In genomic region chr15:43912991-43913927, GRCh38 we compare ENCODE assay signal across 11 cellular contexts.
DNase-seq lines count a peak whose midpoint lies in the region; ATAC-seq and TF ChIP-seq lines count a peak whose summit lies in the region.
"Had no signal": no experiment of that assay in that cellular context is flagged by ENCODE, and none has a peak within 500 bp of the region (broad histone marks: within the 10 kb centered on the region; RNA-seq: fewer than 3 reads in every experiment).

No MANE protein-coding gene starts in this region.

- POLR2A ChIA-PET in CD4-positive, alpha-beta T cell (lab: Charles Lee): no interaction called here
- POLR2A ChIA-PET in CD8-positive, alpha-beta memory T cell (lab: Charles Lee): no interaction called here

- ATAC-seq in CD4-positive, alpha-beta T cell (ENCODE audit: poor library complexity): no peak
- ATAC-seq in GM18520 (IDR thresholded peaks at IDR 0.05; ENCODE audit: unreplicated experiment): no peak

- peak overlapping the region; percentile 35 for H3K27ac ChIP-seq in epithelial cell of prostate
- no peak overlapping the region for H3K27ac ChIP-seq in CD4-positive, alpha-beta T cell (ENCODE audit: low read depth, low read length)
- no peak overlapping the region for H3K27ac ChIP-seq in CD8-positive, alpha-beta memory T cell (ENCODE audit: low read depth, low read length)
- H3K27ac ChIP-seq: esophagus muscularis mucosa had no signal

- CTCF ChIA-PET in CD4-positive, alpha-beta T cell (lab: Charles Lee): no interaction called here
- CTCF ChIA-PET in CD8-positive, alpha-beta memory T cell (lab: Charles Lee): no interaction called here

- intact Hi-C loops in CD4-positive, alpha-beta T cell (cut with DNase I, micrococcal nuclease): no loop called here

- no peak overlapping the region for H3K4me3 ChIP-seq in CD8-positive, alpha-beta memory T cell (ENCODE audit: low read length)
- H3K4me3 ChIP-seq: esophagus muscularis mucosa had no signal

- H3K9me3 Mint-ChIP-seq in CD4-positive, alpha-beta T cell: no peaks in the 10 kb centered on the region
- H3K9me3 Mint-ChIP-seq in CD8-positive, alpha-beta memory T cell: no peaks in the 10 kb centered on the region
- H3K9me3 Mint-ChIP-seq: IgD-negative memory B cell had no signal

- H3K4me3 Mint-ChIP-seq in CD4-positive, alpha-beta T cell: no peak overlapping the region
- H3K4me3 Mint-ChIP-seq in CD8-positive, alpha-beta memory T cell: no peak overlapping the region
- H3K4me3 Mint-ChIP-seq: IgD-negative memory B cell had no signal

- no peak for TF ChIP-seq CTCF in CD4-positive, alpha-beta T cell (IDR thresholded peaks at IDR 0.05)

- no peaks in the 10 kb centered on the region for H3K27me3 Mint-ChIP-seq in CD4-positive, alpha-beta T cell
- H3K27me3 Mint-ChIP-seq in CD8-positive, alpha-beta memory T cell: peaks cover 2 to 4% of the 10 kb centered on the region in 2 donors
- H3K27me3 Mint-ChIP-seq: IgD-negative memory B cell had no signal

- H3K27ac Mint-ChIP-seq in CD4-positive, alpha-beta T cell: no peak overlapping the region
- H3K27ac Mint-ChIP-seq in CD8-positive, alpha-beta memory T cell: no peak overlapping the region
- H3K27ac Mint-ChIP-seq: IgD-negative memory B cell had no signal

- H3K9me3 ChIP-seq in CD4-positive, alpha-beta T cell (ENCODE audit: control insufficient read depth, low read length): no peaks in the 10 kb centered on the region
- H3K9me3 ChIP-seq in CD8-positive, alpha-beta memory T cell (ENCODE audit: low read length): no peaks in the 10 kb centered on the region
- H3K9me3 ChIP-seq: esophagus muscularis mucosa had no signal

- no peaks in the 10 kb centered on the region for H3K27me3 ChIP-seq in CD4-positive, alpha-beta T cell (ENCODE audit: control insufficient read depth, insufficient read depth, low read length)
- no peaks in the 10 kb centered on the region for H3K27me3 ChIP-seq in CD8-positive, alpha-beta memory T cell (ENCODE audit: insufficient read depth, low read length, poor library complexity, severe bottlenecking)
- H3K27me3 ChIP-seq: esophagus muscularis mucosa had no signal

- no peaks in the 10 kb centered on the region for H3K36me3 ChIP-seq in CD8-positive, alpha-beta memory T cell (ENCODE audit: insufficient read depth, low read length)
- H3K36me3 ChIP-seq: esophagus muscularis mucosa had no signal

- DNase-seq in Ammon's horn (ENCODE audit: low spot score) (peak; percentile 49), NCI-H226 (peak; percentile 91), epithelial cell of prostate (ENCODE audit: low read depth, low spot score) (peak; percentile 69), myocyte (ENCODE audit: low read depth) (peak; percentile 93), cerebellum (ENCODE audit: low spot score) (no peak)
- DNase-seq in CD4-positive, alpha-beta T cell: no peak
- no peak for DNase-seq in CD8-positive, alpha-beta memory T cell
- DNase-seq: stimulated activated CD4-positive, alpha-beta T cell treated with anti-CD3 and anti-CD28 coated beads, Interleukin-1b, Interleukin-23, amount 100 ng/mL, for 48 hours had no signal

- no peaks in the 10 kb centered on the region for H3K36me3 Mint-ChIP-seq in CD4-positive, alpha-beta T cell (ENCODE audit: low read depth)
- no peaks in the 10 kb centered on the region for H3K36me3 Mint-ChIP-seq in CD8-positive, alpha-beta memory T cell

- H3K4me1 Mint-ChIP-seq in CD4-positive, alpha-beta T cell (ENCODE audit: low read depth): no peaks in the 10 kb centered on the region
- H3K4me1 Mint-ChIP-seq in CD8-positive, alpha-beta memory T cell: no peaks in the 10 kb centered on the region

- H3K4me1 ChIP-seq in CD8-positive, alpha-beta memory T cell (ENCODE audit: insufficient read depth, low read length): no peaks in the 10 kb centered on the region

Comparison
In these comparisons a context has a peak if more than half of its experiments do, and no peak if none do; other contexts are left out.
1. DNase-seq: peak in Ammon's horn (single experiment), NCI-H226 (single experiment), epithelial cell of prostate (single experiment) and myocyte (single experiment); none in CD4-positive, alpha-beta T cell (0 of 10), CD8-positive, alpha-beta memory T cell (0 of 5) and cerebellum (single experiment).